8 cellular contexts compared by ENCODE assay signal in genomic region chr13:26946675-26947342, GRCh38.
A peak's percentile ranks its signal among the peaks of the same experiment; 100 is the strongest.
DNase-seq lines count a peak whose midpoint lies in the region; ATAC-seq and TF ChIP-seq lines count a peak whose summit lies in the region.

No MANE protein-coding gene starts in this region.

- no peaks in the 10 kb centered on the region for H3K36me3 ChIP-seq in BJ (ENCODE audit: control insufficient read depth, insufficient read depth, low read length)

- intact Hi-C loops in activated CD4-positive, alpha-beta memory T cell treated with anti-CD3 and anti-CD28 coated beads for 36 hours (cut with micrococcal nuclease), result loop anchor here (1.0 kb wide), 1 partner anchor 412 kb away; no protein-coding TSS in a partner anchor

- ATAC-seq in GM19351 (IDR thresholded peaks at IDR 0.05; ENCODE audit: unreplicated experiment) (peak; percentile 56), GM19328 (IDR thresholded peaks at IDR 0.05; ENCODE audit: unreplicated experiment) (no peak)

- POLR2A ChIA-PET in BJ (lab: Charles Lee), result no interaction called here
- POLR2A ChIA-PET in activated CD4-positive, alpha-beta memory T cell treated with anti-CD3 and anti-CD28 coated beads for 36 hours (lab: Charles Lee), result interaction anchor here (0.6 to 1.0 kb wide), 2 partner anchors 307 to 407 kb away, joined by 3 to 4 read pairs; no protein-coding TSS in a partner anchor

- DNase-seq in BJ (ENCODE audit: low read depth) (no peak), NCI-H2029 (lab: John Stamatoyannopoulos, UW) (peak; percentile 21), SW480 (ENCODE audit: low spot score) (peak; percentile 82), globus pallidus (ENCODE audit: low spot score) (peak; percentile 63), progenitor cell of endocrine pancreas (ENCODE audit: low spot score, unreplicated experiment) (no peak)
- no peak for DNase-seq in activated CD4-positive, alpha-beta memory T cell treated with anti-CD3 and anti-CD28 coated beads for 36 hours

- H3K4me1 Mint-ChIP-seq in progenitor cell of endocrine pancreas (ENCODE audit: low read depth), result peaks cover 25% of the 10 kb centered on the region
- no peaks in the 10 kb centered on the region for H3K4me1 Mint-ChIP-seq in activated CD4-positive, alpha-beta memory T cell treated with anti-CD3 and anti-CD28 coated beads for 36 hours (ENCODE audit: low read depth)

- no peak overlapping the region for H3K4me3 Mint-ChIP-seq in progenitor cell of endocrine pancreas (ENCODE audit: low read depth)
- H3K4me3 Mint-ChIP-seq in activated CD4-positive, alpha-beta memory T cell treated with anti-CD3 and anti-CD28 coated beads for 36 hours, result no peak overlapping the region

- TF ChIP-seq CTCF in BJ (IDR thresholded peaks at IDR 0.05; ENCODE audit: insufficient read depth, low read depth, low read length) (peak; percentile 80), progenitor cell of endocrine pancreas (IDR thresholded peaks at IDR 0.05; ENCODE audit: unreplicated experiment) (peak; percentile 81)

- no peaks in the 10 kb centered on the region for H3K27me3 Mint-ChIP-seq in progenitor cell of endocrine pancreas
- peaks cover 8% of the 10 kb centered on the region for H3K27me3 Mint-ChIP-seq in activated CD4-positive, alpha-beta memory T cell treated with anti-CD3 and anti-CD28 coated beads for 36 hours

- CTCF ChIA-PET in BJ (lab: Yijun Ruan, JAX), result interaction anchor here (0.6 to 5.9 kb wide), 35 partner anchors 9 to 1039 kb away, joined by 3 to 136 read pairs (median 5); no protein-coding TSS in a partner anchor
- CTCF ChIA-PET in activated CD4-positive, alpha-beta memory T cell treated with anti-CD3 and anti-CD28 coated beads for 36 hours (lab: Charles Lee), result interaction anchor here (0.6 to 4.2 kb wide), 16 partner anchors 17 to 1551 kb away, joined by 3 to 40 read pairs (median 4); no protein-coding TSS in a partner anchor

- H3K36me3 Mint-ChIP-seq in progenitor cell of endocrine pancreas (ENCODE audit: insufficient read depth), result no peaks in the 10 kb centered on the region
- no peaks in the 10 kb centered on the region for H3K36me3 Mint-ChIP-seq in activated CD4-positive, alpha-beta memory T cell treated with anti-CD3 and anti-CD28 coated beads for 36 hours

- H3K27ac Mint-ChIP-seq in progenitor cell of endocrine pancreas, result no peak overlapping the region
- H3K27ac Mint-ChIP-seq in activated CD4-positive, alpha-beta memory T cell treated with anti-CD3 and anti-CD28 coated beads for 36 hours, result no peak overlapping the region

- no peaks in the 10 kb centered on the region for H3K9me3 Mint-ChIP-seq in progenitor cell of endocrine pancreas (ENCODE audit: low read depth)
- H3K9me3 Mint-ChIP-seq in activated CD4-positive, alpha-beta memory T cell treated with anti-CD3 and anti-CD28 coated beads for 36 hours, result no peaks in the 10 kb centered on the region

- no peak overlapping the region for H3K4me3 ChIP-seq in BJ (ENCODE audit: low read depth, low read length)

- 0 out of 2 replicates have a peak, but pooled peaks cover 1% of the 10 kb centered on the region for H3K27me3 ChIP-seq in BJ (ENCODE audit: control insufficient read depth, insufficient read depth, low read length)

Comparison
In these comparisons a context has a peak if more than half of its experiments do, and no peak if none do; other contexts are left out.
1. DNase-seq: peak in NCI-H2029 (single experiment), SW480 (single experiment) and globus pallidus (single experiment); none in BJ (single experiment), progenitor cell of endocrine pancreas (single experiment) and activated CD4-positive, alpha-beta memory T cell treated with anti-CD3 and anti-CD28 coated beads for 36 hours (single experiment).